ENCODE assay signal across 27 cellular contexts in genomic region chr2:167748536-167748935, GRCh38.
"Had no signal": no experiment of that assay in that cellular context is flagged by ENCODE, and none has a peak within 500 bp of the region (broad histone marks: within the 10 kb centered on the region; RNA-seq: fewer than 3 reads in every experiment).

No MANE protein-coding gene starts in this region.

- H3K27ac ChIP-seq: body of pancreas, heart right ventricle, VCaP had no signal

- FAIRE-seq: colon, frontal cortex, TTC549 had no signal

- H3K4me1 ChIP-seq: body of pancreas, heart right ventricle had no signal

- ATAC-seq: activated CD4-positive, CD25-positive, alpha-beta regulatory T cell treated with anti-CD3 and anti-CD28 coated beads, Interleukin-2, amount 50 U/mL, for 24 hours; activated CD8-positive, alpha-beta T cell treated with anti-CD3 and anti-CD28 coated beads for 36 hours; activated T-cell treated with anti-CD3 and anti-CD28 coated beads, Interleukin-2, amount 50 U/mL, for 4 hours; activated T-helper 17 cell treated with anti-CD3 and anti-CD28 coated beads, Interleukin-2, amount 50 U/mL, for 72 hours; body of pancreas; effector memory CD8-positive, alpha-beta T cell; heart right ventricle had no signal

- H3K36me3 ChIP-seq: heart right ventricle had no signal

- DNase-seq: activated B cell treated with CpG ODN at 0.5 μM for 24 hours; activated CD4-positive, alpha-beta T cell treated with anti-CD3 and anti-CD28 coated beads for 48 hours; activated CD4-positive, alpha-beta T cell treated with anti-CD3 and anti-CD28 coated beads, Interleukin-2, amount 50 U/mL, for 1 hour; activated CD4-positive, alpha-beta T cell treated with anti-CD3 and anti-CD28 coated beads, Interleukin-2, amount 50 U/mL, for 48 hours; activated CD8-positive, alpha-beta memory T cell treated with anti-CD3 and anti-CD28 coated beads for 24 hours; activated CD8-positive, alpha-beta T cell treated with anti-CD3 and anti-CD28 coated beads for 36 hours; activated effector memory CD4-positive, alpha-beta T cell treated with Interleukin-2 at 50 U/mL for 16 hours; activated gamma-delta T cell treated with Interleukin-2 at 50 U/mL for 16 hours; activated naive CD4-positive, alpha-beta T cell treated with anti-CD3 and anti-CD28 coated beads, Interleukin-2, amount 50 U/mL, for 16 hours; activated naive CD4-positive, alpha-beta T cell treated with Interleukin-2 at 50 U/mL for 16 hours; activated T-cell treated with anti-CD3 and anti-CD28 coated beads, Interleukin-2, amount 50 U/mL, for 4 hours; amniotic stem cell; anterior cingulate cortex; body of pancreas; caudate nucleus; cortex of kidney; dermis blood vessel endothelial cell; effector CD4-positive, alpha-beta T cell; effector memory CD8-positive, alpha-beta T cell; heart right ventricle; T-helper 2 cell had no signal

- H3K9me3 ChIP-seq: body of pancreas, heart right ventricle had no signal

- H3K27me3 ChIP-seq: body of pancreas had no signal

- H3K4me3 ChIP-seq: body of pancreas, heart right ventricle had no signal
